16 cellular contexts compared by ENCODE assay signal in the genomic region with DNA sequence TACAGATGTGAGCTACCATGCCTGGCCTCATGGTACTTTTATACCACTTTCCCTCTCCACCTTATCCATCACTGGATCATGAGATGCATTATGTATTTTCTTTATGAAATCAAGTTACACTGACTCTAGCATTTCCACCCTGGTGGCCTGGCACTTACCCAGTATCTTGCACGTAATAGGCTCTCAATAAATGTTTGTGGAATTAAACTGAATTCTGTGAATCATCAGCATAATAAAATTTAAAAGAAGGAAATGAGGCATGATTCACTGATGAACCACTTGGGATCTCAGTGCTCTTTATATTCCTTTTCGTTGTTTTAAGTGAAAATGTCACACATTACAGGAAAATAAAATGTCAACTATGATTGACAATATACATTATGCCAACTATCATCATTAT. TPM values are rescaled to one million over a fixed set of nuclear protein-coding genes. Genes with fewer than 3 reads are reported as not detected.
DNase-seq lines count a peak whose midpoint lies in the region; TF ChIP-seq lines count a peak whose summit lies in the region.
"Had no signal": no experiment of that assay in that cellular context is flagged by ENCODE, and none has a peak within 500 bp of the region (broad histone marks: within the 10 kb centered on the region; RNA-seq: fewer than 3 reads in every experiment).

No MANE protein-coding gene starts in this region.

- TF ChIP-seq CTCF in coronary artery (IDR thresholded peaks at IDR 0.05), result no peak
- TF ChIP-seq CTCF in stomach (IDR thresholded peaks at IDR 0.05), result no peak
- no peak for TF ChIP-seq CTCF in Calu3 (IDR thresholded peaks at IDR 0.05; ENCODE audit: unreplicated experiment)
- no peak for TF ChIP-seq CTCF in WERI-Rb-1 (IDR thresholded peaks at IDR 0.05; ENCODE audit: low read depth, low read length)

- no peak overlapping the region for H3K4me3 ChIP-seq in coronary artery
- H3K4me3 ChIP-seq in stomach, result no peak overlapping the region
- no peak overlapping the region for H3K4me3 ChIP-seq in WERI-Rb-1 (ENCODE audit: low read depth, low read length)
- H3K4me3 ChIP-seq: GM12878, right lobe of liver had no signal

- CTCF ChIA-PET in Calu3 (lab: Charles Lee), result no interaction called here

- WGBS in stomach, 5 donors, result 56 to 81% (median 72%) methylated on average over 2 of the region's 2 CpGs

- H3K4me3 Mint-ChIP-seq in Calu3 (ENCODE audit: low read depth, unreplicated experiment), result no peak overlapping the region
- H3K4me3 Mint-ChIP-seq: activated naive CD8-positive, alpha-beta T cell treated with anti-CD3 and anti-CD28 coated beads, Interleukin-2, amount 10 ng/mL, durations not matched to agents 7 days and 5 days; T-cell had no signal

- DNase-seq in HCEC 1CT (peak; percentile 95), amniotic stem cell (lab: John Stamatoyannopoulos, UW) (peak; percentile 85), fibroblast of peridontal ligament (ENCODE audit: extremely low read depth) (peak; percentile 88), coronary artery (ENCODE audit: low spot score) (no peak), stomach (no peak), Calu3 (no peak), WERI-Rb-1 (no peak)
- DNase-seq: activated naive CD8-positive, alpha-beta T cell treated with anti-CD3 and anti-CD28 coated beads, Interleukin-2, amount 10 ng/mL, durations not matched to agents 7 days and 5 days; DMS53; effector memory CD4-positive, alpha-beta T cell; hypothalamus; NCI-H1092 treated with DMSO at 0.1 percent for 48 hours; NCI-H345; right lobe of liver; T-cell had no signal

- peaks cover 24% of the 10 kb centered on the region for H3K27me3 Mint-ChIP-seq in Calu3 (ENCODE audit: unreplicated experiment)

- no peak for TF ChIP-seq EP300 in stomach (IDR thresholded peaks at IDR 0.05)

- H3K4me1 Mint-ChIP-seq in Calu3 (ENCODE audit: low read depth, unreplicated experiment), result peaks cover 16% of the 10 kb centered on the region
- H3K4me1 Mint-ChIP-seq: activated naive CD8-positive, alpha-beta T cell treated with anti-CD3 and anti-CD28 coated beads, Interleukin-2, amount 10 ng/mL, durations not matched to agents 7 days and 5 days; T-cell had no signal

- H3K9me3 ChIP-seq in stomach, result no peaks in the 10 kb centered on the region
- H3K9me3 ChIP-seq in WERI-Rb-1 (ENCODE audit: severe bottlenecking), result no peaks in the 10 kb centered on the region
- H3K9me3 ChIP-seq: right lobe of liver had no signal

- no peaks in the 10 kb centered on the region for H3K9me3 Mint-ChIP-seq in Calu3 (ENCODE audit: low read depth, unreplicated experiment)
- H3K9me3 Mint-ChIP-seq: activated naive CD8-positive, alpha-beta T cell treated with anti-CD3 and anti-CD28 coated beads, Interleukin-2, amount 10 ng/mL, durations not matched to agents 7 days and 5 days; T-cell had no signal

- no peaks in the 10 kb centered on the region for H3K36me3 Mint-ChIP-seq in Calu3 (ENCODE audit: insufficient read depth, unreplicated experiment)
- H3K36me3 Mint-ChIP-seq: activated naive CD8-positive, alpha-beta T cell treated with anti-CD3 and anti-CD28 coated beads, Interleukin-2, amount 10 ng/mL, durations not matched to agents 7 days and 5 days; T-cell had no signal

- H3K27ac ChIP-seq in coronary artery (peak overlapping the region in 1 of 2 donors; percentile 35), stomach (no peak overlapping the region), WERI-Rb-1 (no peak overlapping the region)
- H3K27ac ChIP-seq: right lobe of liver had no signal

- intact Hi-C loops in stomach (cut with DNase I; ENCODE audit: low total_unique reads) (no loop called here), Calu3 (cut with micrococcal nuclease; ENCODE audit: unreplicated experiment) (loop anchor here (5.0 to 10.0 kb wide), 3 partner anchors 37 to 705 kb away; no protein-coding TSS in a partner anchor)

- BruUV-seq in Calu3 (replicated peaks; lab: Mats Ljungman, UMichigan), result no TSS peak

- H3K36me3 ChIP-seq in stomach (no peaks in the 10 kb centered on the region), WERI-Rb-1 (no peaks in the 10 kb centered on the region)
- H3K36me3 ChIP-seq: right lobe of liver had no signal

- H3K27ac Mint-ChIP-seq in Calu3 (ENCODE audit: unreplicated experiment), result no peak overlapping the region
- H3K27ac Mint-ChIP-seq: activated naive CD8-positive, alpha-beta T cell treated with anti-CD3 and anti-CD28 coated beads, Interleukin-2, amount 10 ng/mL, durations not matched to agents 7 days and 5 days; T-cell had no signal

- H3K4me1 ChIP-seq in stomach, result peaks cover 35 to 44% (median 42%) of the 10 kb centered on the region in 4 donors

- no peaks in the 10 kb centered on the region for H3K27me3 ChIP-seq in stomach
- H3K27me3 ChIP-seq in WERI-Rb-1 (ENCODE audit: insufficient read depth, low read depth, severe bottlenecking), result no peaks in the 10 kb centered on the region
- H3K27me3 ChIP-seq: right lobe of liver had no signal

- no peak for TF ChIP-seq POLR2A in stomach (IDR thresholded peaks at IDR 0.05)

RNA-seq across cellular contexts. Expression of gene ADM, which starts 25.1 kb away (rescaled TPM):
- 100 to 1,000 TPM in 1 of 5 donors, 10 to 100 TPM in 4; 33.9 to 144 (median 57.4) TPM for total RNA-seq in stomach
- polyA plus RNA-seq in stomach, result 10 to 100 TPM; 14.3 to 21.5 (median 19.7) TPM
- 2.0 and 4.6 TPM in 2 replicates for total RNA-seq in Calu3 (2022)

RNA-seq across cellular contexts. Expression of gene SBF2, which starts 35.9 kb away (rescaled TPM):
- 100 to 1,000 TPM in 2 of 5 donors, 10 to 100 TPM in 3; 24.0 to 260 (median 64.8) TPM for total RNA-seq in stomach
- polyA plus RNA-seq in stomach, result 10 to 100 TPM in 2 of 3 donors, 1 to 10 TPM in 1; 8.6 to 13.3 (median 12.5) TPM
- total RNA-seq in Calu3 (2022), result 36.1 and 39.0 TPM in 2 replicates

Comparison
In these comparisons a context has a peak if more than half of its experiments do, and no peak if none do; other contexts are left out.
1. DNase-seq: peak in HCEC 1CT (single experiment), amniotic stem cell (single experiment) and fibroblast of peridontal ligament (single experiment); none in coronary artery (single experiment), stomach (single experiment), Calu3 (single experiment) and WERI-Rb-1 (single experiment).